ENCODE assay signal across 16 cellular contexts in genomic region chr22:35863432-35863831, GRCh38.
DNase-seq lines count a peak whose midpoint lies in the region; ATAC-seq and TF ChIP-seq lines count a peak whose summit lies in the region.
"Had no signal": no experiment of that assay in that cellular context is flagged by ENCODE, and none has a peak within 500 bp of the region (broad histone marks: within the 10 kb centered on the region; RNA-seq: fewer than 3 reads in every experiment).

No MANE protein-coding gene starts in this region.

- H3K9me3 ChIP-seq in HEK293 (ENCODE audit: control insufficient read depth, insufficient read depth, low read depth, low read length) (no peaks in the 10 kb centered on the region), WERI-Rb-1 (ENCODE audit: severe bottlenecking) (no peaks in the 10 kb centered on the region), neural cell (ENCODE audit: low read length) (no peaks in the 10 kb centered on the region), right lobe of liver (no peaks in the 10 kb centered on the region)
- H3K9me3 ChIP-seq: transverse colon had no signal

- peaks cover 40% of the 10 kb centered on the region for H3K79me2 ChIP-seq in neural cell (replicated peaks; ENCODE audit: insufficient read depth, low read length)

- TF ChIP-seq EP300 in neural cell (conservative IDR thresholded peaks at IDR 0.05; ENCODE audit: poor library complexity, severe bottlenecking), result peak; percentile 90

- H4K20me1 ChIP-seq in neural cell (ENCODE audit: insufficient read depth), result peaks cover 3% of the 10 kb centered on the region

- H3K27ac ChIP-seq in HEK293 (ENCODE audit: extremely low read depth, low read depth, low read length), result no peak overlapping the region
- H3K27ac ChIP-seq in WERI-Rb-1, result no peak overlapping the region
- peak overlapping the region; percentile 76 for H3K27ac ChIP-seq in neural cell (ENCODE audit: low read length)
- no peak overlapping the region for H3K27ac ChIP-seq in right lobe of liver
- H3K27ac ChIP-seq: transverse colon had no signal

- peak overlapping the region; percentile 77 for H3K4me2 ChIP-seq in neural cell (ENCODE audit: low read length)

- no peak for TF ChIP-seq POLR2A in right lobe of liver (IDR thresholded peaks at IDR 0.05)

- H3K4me1 ChIP-seq in HEK293 (ENCODE audit: control insufficient read depth, insufficient read depth, low read length) (peaks cover 19% of the 10 kb centered on the region), right lobe of liver (peaks cover 0 to 13% (median 0%) of the 10 kb centered on the region in 4 donors)

- H3F3A ChIP-seq in neural cell (ENCODE audit: insufficient read depth, low read length, poor library complexity, severe bottlenecking), result no peaks in the 10 kb centered on the region

- CTCF ChIA-PET in HEK293 (lab: Yijun Ruan, JAX), result interaction anchor here (0.6 to 1.5 kb wide), 7 partner anchors 11 to 261 kb away, joined by 3 to 4 read pairs (median 4); no protein-coding TSS in a partner anchor

- intact Hi-C loops in right lobe of liver (cut with DNase I), result no loop called here

- peaks cover 22% of the 10 kb centered on the region for H3K27me3 ChIP-seq in WERI-Rb-1 (ENCODE audit: insufficient read depth, low read depth, severe bottlenecking)
- no peaks in the 10 kb centered on the region for H3K27me3 ChIP-seq in neural cell (ENCODE audit: insufficient read depth, low read depth, low read length)
- no peaks in the 10 kb centered on the region for H3K27me3 ChIP-seq in right lobe of liver
- H3K27me3 ChIP-seq: transverse colon had no signal

- H2AFZ ChIP-seq in neural cell (ENCODE audit: low read depth, low read length), result no peak overlapping the region

- H3K36me3 ChIP-seq in HEK293 (ENCODE audit: control insufficient read depth in 2 of 2, insufficient read depth in 1 of 2, low read length in 2 of 2) (no peaks in the 10 kb centered on the region), WERI-Rb-1 (no peaks in the 10 kb centered on the region), neural cell (ENCODE audit: insufficient read depth, low read length) (no peaks in the 10 kb centered on the region), right lobe of liver (no peaks in the 10 kb centered on the region)
- H3K36me3 ChIP-seq: transverse colon had no signal

- H3K4me3 ChIP-seq in HEK293 (ENCODE audit: low read depth, low read length) (no peak overlapping the region), WERI-Rb-1 (ENCODE audit: low read depth, low read length) (no peak overlapping the region), neural cell (ENCODE audit: low read length) (peak overlapping the region; percentile 54), right lobe of liver (no peak overlapping the region)
- H3K4me3 ChIP-seq: transverse colon had no signal

- DNase-seq in NCI-H2227 treated with DMSO at 0.1 percent for 48 hours (lab: John Stamatoyannopoulos, UW) (peak; percentile 40), WERI-Rb-1 (peak; percentile 63), right lobe of liver (no peak), AG08396 (ENCODE audit: low spot score) (no peak), MV-4-11 (lab: John Stamatoyannopoulos, UW) (no peak)
- DNase-seq: activated CD4-positive, alpha-beta memory T cell treated with anti-CD3 and anti-CD28 coated beads for 36 hours; activated gamma-delta T cell treated with Interleukin-2 at 50 U/mL for 16 hours; activated T-cell treated with anti-CD3 and anti-CD28 coated beads for 4 hours; effector memory CD4-positive, alpha-beta T cell; head of caudate nucleus; HFFc6; stimulated activated CD4-positive, alpha-beta T cell treated with anti-CD3 and anti-CD28 coated beads, Interleukin-2, amount 100 ng/mL, for 24 hours; transverse colon had no signal

- no peaks in the 10 kb centered on the region for H3K9me2 ChIP-seq in neural cell (ENCODE audit: insufficient read depth, low read length)

- ATAC-seq in GM19467 (IDR thresholded peaks at IDR 0.05; ENCODE audit: unreplicated experiment) (no peak), right lobe of liver (no peak)

- 84% methylated on average over 5 of the region's 5 CpGs for WGBS in right lobe of liver (ENCODE audit: insufficient coverage, low coverage, low lambda C conversion rate, missing lambda C conversion rate)

- TF ChIP-seq CTCF in HEK293 (tag by site-specific recombination; IDR thresholded peaks at IDR 0.05) (no peak), WERI-Rb-1 (IDR thresholded peaks at IDR 0.05; ENCODE audit: low read depth, low read length) (no peak), neural cell (IDR thresholded peaks at IDR 0.05; ENCODE audit: poor library complexity, severe bottlenecking) (no peak), right lobe of liver (IDR thresholded peaks at IDR 0.05) (no peak)

- POLR2A ChIA-PET in HEK293 (lab: Yijun Ruan, JAX), result no interaction called here

- no peak overlapping the region for H3K9ac ChIP-seq in neural cell (ENCODE audit: low read length)

- no peak for TF ChIP-seq RAD21 in neural cell (conservative IDR thresholded peaks at IDR 0.05)

TF ChIP-seq in HEK293, 187 proteins besides CTCF, POLR2A, EP300 and RAD21 (continues in another document):
- no peak for TF ChIP-seq ZNF654 (tag by site-specific recombination; IDR thresholded peaks at IDR 0.05; ENCODE audit: low read depth)
- no peak for TF ChIP-seq ZNF585B (tag by site-specific recombination; IDR thresholded peaks at IDR 0.05)
- no peak for TF ChIP-seq ZBTB48 (tag by site-specific recombination; IDR thresholded peaks at IDR 0.05)
- TF ChIP-seq ZNF140 (tag by site-specific recombination; IDR thresholded peaks at IDR 0.05), result no peak
- no peak for TF ChIP-seq ZNF211 (tag by site-specific recombination; IDR thresholded peaks at IDR 0.05; ENCODE audit: low read depth)
- TF ChIP-seq ZNF791 (tag by site-specific recombination; IDR thresholded peaks at IDR 0.05), result no peak
- TF ChIP-seq GFI1B (tag by site-specific recombination; IDR thresholded peaks at IDR 0.05), result 0 out of 2 replicates have a peak, but pooled peaks have one; percentile 26
- TF ChIP-seq ZNF221 (tag by site-specific recombination; IDR thresholded peaks at IDR 0.05; ENCODE audit: borderline replicate concordance), result no peak
- no peak for TF ChIP-seq ZNF280C (tag by site-specific recombination; IDR thresholded peaks at IDR 0.05)
- no peak for TF ChIP-seq ZBTB7A (tag by site-specific recombination; IDR thresholded peaks at IDR 0.05; ENCODE audit: low read depth)

TF ChIP-seq in neural cell, 6 proteins besides CTCF, POLR2A, EP300 and RAD21:
- TF ChIP-seq POLR2AphosphoS5 (IDR thresholded peaks at IDR 0.05), result peak; percentile 77
- no peak for TF ChIP-seq SMC3 (conservative IDR thresholded peaks at IDR 0.05; ENCODE audit: poor library complexity)
- no peak for TF ChIP-seq TAF1 (IDR thresholded peaks at IDR 0.05; ENCODE audit: low read depth)
- TF ChIP-seq EZH2 (IDR thresholded peaks at IDR 0.05; ENCODE audit: borderline replicate concordance, insufficient read depth, low read length, poor library complexity, severe bottlenecking), result no peak
- TF ChIP-seq MXI1 (conservative IDR thresholded peaks at IDR 0.05; ENCODE audit: poor library complexity, severe bottlenecking), result no peak
- TF ChIP-seq, protein P1, sequence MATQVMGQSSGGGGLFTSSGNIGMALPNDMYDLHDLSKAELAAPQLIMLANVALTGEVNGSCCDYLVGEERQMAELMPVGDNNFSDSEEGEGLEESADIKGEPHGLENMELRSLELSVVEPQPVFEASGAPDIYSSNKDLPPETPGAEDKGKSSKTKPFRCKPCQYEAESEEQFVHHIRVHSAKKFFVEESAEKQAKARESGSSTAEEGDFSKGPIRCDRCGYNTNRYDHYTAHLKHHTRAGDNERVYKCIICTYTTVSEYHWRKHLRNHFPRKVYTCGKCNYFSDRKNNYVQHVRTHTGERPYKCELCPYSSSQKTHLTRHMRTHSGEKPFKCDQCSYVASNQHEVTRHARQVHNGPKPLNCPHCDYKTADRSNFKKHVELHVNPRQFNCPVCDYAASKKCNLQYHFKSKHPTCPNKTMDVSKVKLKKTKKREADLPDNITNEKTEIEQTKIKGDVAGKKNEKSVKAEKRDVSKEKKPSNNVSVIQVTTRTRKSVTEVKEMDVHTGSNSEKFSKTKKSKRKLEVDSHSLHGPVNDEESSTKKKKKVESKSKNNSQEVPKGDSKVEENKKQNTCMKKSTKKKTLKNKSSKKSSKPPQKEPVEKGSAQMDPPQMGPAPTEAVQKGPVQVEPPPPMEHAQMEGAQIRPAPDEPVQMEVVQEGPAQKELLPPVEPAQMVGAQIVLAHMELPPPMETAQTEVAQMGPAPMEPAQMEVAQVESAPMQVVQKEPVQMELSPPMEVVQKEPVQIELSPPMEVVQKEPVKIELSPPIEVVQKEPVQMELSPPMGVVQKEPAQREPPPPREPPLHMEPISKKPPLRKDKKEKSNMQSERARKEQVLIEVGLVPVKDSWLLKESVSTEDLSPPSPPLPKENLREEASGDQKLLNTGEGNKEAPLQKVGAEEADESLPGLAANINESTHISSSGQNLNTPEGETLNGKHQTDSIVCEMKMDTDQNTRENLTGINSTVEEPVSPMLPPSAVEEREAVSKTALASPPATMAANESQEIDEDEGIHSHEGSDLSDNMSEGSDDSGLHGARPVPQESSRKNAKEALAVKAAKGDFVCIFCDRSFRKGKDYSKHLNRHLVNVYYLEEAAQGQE (IDR thresholded peaks at IDR 0.05; ENCODE audit: borderline replicate concordance), result peak; percentile 97

Comparison
In these comparisons a context has a peak if more than half of its experiments do, and no peak if none do; other contexts are left out.
1. DNase-seq: peak in NCI-H2227 treated with DMSO at 0.1 percent for 48 hours (single experiment) and WERI-Rb-1 (single experiment); none in right lobe of liver (0 of 3), AG08396 (single experiment) and MV-4-11 (single experiment).